ENCODE assay signal across 8 cellular contexts in genomic region chr2:109614715-109615636, GRCh38. TPM values are rescaled to one million over a fixed set of nuclear protein-coding genes. Genes with fewer than 3 reads are reported as not detected.
DNase-seq lines count a peak whose midpoint lies in the region; ATAC-seq and TF ChIP-seq lines count a peak whose summit lies in the region.

No MANE protein-coding gene starts in this region.

- CTCF ChIA-PET in Caco-2 (lab: Charles Lee) = interaction anchor here (0.7 to 3.1 kb wide), 9 partner anchors 9 to 100 kb away, joined by 3 to 27 read pairs (median 4); no protein-coding TSS in a partner anchor

- H3K4me1 Mint-ChIP-seq in Caco-2 (ENCODE audit: low read depth, unreplicated experiment) = peaks cover 16% of the 10 kb centered on the region
- peaks cover 52% of the 10 kb centered on the region for H3K4me1 Mint-ChIP-seq in neural crest cell

- peaks cover 34% of the 10 kb centered on the region for H3K4me1 ChIP-seq in Caco-2

- POLR2A ChIA-PET in Caco-2 (lab: Charles Lee) = interaction anchor here (0.6 to 2.4 kb wide), 9 partner anchors 8 to 101 kb away, joined by 3 to 29 read pairs (median 5); no protein-coding TSS in a partner anchor

- H3K9me3 Mint-ChIP-seq in Caco-2 (ENCODE audit: unreplicated experiment) (no peaks in the 10 kb centered on the region), neural crest cell (no peaks in the 10 kb centered on the region)

- H3K36me3 ChIP-seq in Caco-2 (ENCODE audit: control insufficient read depth, insufficient read depth, low read length) = no peaks in the 10 kb centered on the region; the same call in 1 of the 2 replicates

- intact Hi-C loops in Caco-2 (cut with micrococcal nuclease; ENCODE audit: unreplicated experiment) = loop anchor here (1.0 to 2.0 kb wide), 5 partner anchors 9 to 100 kb away; no protein-coding TSS in a partner anchor

- H3K4me3 Mint-ChIP-seq in Caco-2 (ENCODE audit: unreplicated experiment) = peak overlapping the region; percentile 95
- peak overlapping the region; percentile 91 for H3K4me3 Mint-ChIP-seq in neural crest cell

- TF ChIP-seq CTCF in Caco-2 (IDR thresholded peaks at IDR 0.05; ENCODE audit: insufficient read depth in 1 of 2, low read depth in 1 of 2, low read length in 1 of 2, severe bottlenecking in 1 of 2, unreplicated experiment in 1 of 2) (no peak), neural crest cell (conservative IDR thresholded peaks at IDR 0.05) (no peak)

- ATAC-seq in esophagus mucosa = peak; percentile 1
- ATAC-seq in GM18517 (IDR thresholded peaks at IDR 0.05; ENCODE audit: unreplicated experiment) = no peak
- ATAC-seq in GM21423 (IDR thresholded peaks at IDR 0.05; ENCODE audit: unreplicated experiment) = no peak

- no TSS peak for BruUV-seq in Caco-2 (replicated peaks; lab: Mats Ljungman, UMichigan)

- H3K27me3 ChIP-seq in Caco-2 (replicated peaks; ENCODE audit: control insufficient read depth, insufficient read depth, low read length) = no peaks in the 10 kb centered on the region

- H3K9me3 ChIP-seq in Caco-2 = no peaks in the 10 kb centered on the region

- peak overlapping the region; percentile 88 for H3K27ac Mint-ChIP-seq in Caco-2 (ENCODE audit: unreplicated experiment)
- H3K27ac Mint-ChIP-seq in neural crest cell (ENCODE audit: unreplicated experiment) = no peak overlapping the region

- no peaks in the 10 kb centered on the region for H3K27me3 Mint-ChIP-seq in Caco-2 (ENCODE audit: insufficient read depth, unreplicated experiment)
- H3K27me3 Mint-ChIP-seq in neural crest cell (ENCODE audit: low read depth) = peaks cover 16% of the 10 kb centered on the region

- DNase-seq in Caco-2 = peak; percentile 47 to 54
- DNase-seq in NCI-H446 (lab: John Stamatoyannopoulos, UW) = peak; percentile 50 to 82
- DNase-seq in neural crest cell (ENCODE audit: low read depth, low spot score) = peak; percentile 22
- DNase-seq in 8988T = no peak
- no peak for DNase-seq in SW 1271 (lab: John Stamatoyannopoulos, UW)

- H3K36me3 Mint-ChIP-seq in Caco-2 (ENCODE audit: insufficient read depth, unreplicated experiment) = peaks cover 26% of the 10 kb centered on the region
- no peaks in the 10 kb centered on the region for H3K36me3 Mint-ChIP-seq in neural crest cell (ENCODE audit: low read depth)

- peak overlapping the region; percentile 68 for H3K4me3 ChIP-seq in Caco-2 (ENCODE audit: low read depth, low read length)

RNA-seq across cellular contexts. Expression of gene SOWAHC, which starts 0.8 kb away (rescaled TPM):
- 20.3 and 21.4 TPM in 2 replicates for total RNA-seq in Caco-2 (2022)
- total RNA-seq in esophagus mucosa = 46.2 TPM
- total RNA-seq in neural crest cell = 10.4 and 10.9 TPM in 2 replicates

RNA-seq across cellular contexts. Expression of gene SEPTIN10, which starts 1.2 kb away (rescaled TPM):
- total RNA-seq in Caco-2 (2022) = 77.3 and 83.7 TPM in 2 replicates
- 72.6 TPM for total RNA-seq in esophagus mucosa
- total RNA-seq in neural crest cell = 99.5 and 104 TPM in 2 replicates

Comparison
In these comparisons a context has a peak if more than half of its experiments do, and no peak if none do; other contexts are left out.
1. DNase-seq: peak in Caco-2 (2 of 2), NCI-H446 (2 of 2) and neural crest cell (single experiment); none in 8988T (single experiment) and SW 1271 (0 of 2).